In the genomic region with DNA sequence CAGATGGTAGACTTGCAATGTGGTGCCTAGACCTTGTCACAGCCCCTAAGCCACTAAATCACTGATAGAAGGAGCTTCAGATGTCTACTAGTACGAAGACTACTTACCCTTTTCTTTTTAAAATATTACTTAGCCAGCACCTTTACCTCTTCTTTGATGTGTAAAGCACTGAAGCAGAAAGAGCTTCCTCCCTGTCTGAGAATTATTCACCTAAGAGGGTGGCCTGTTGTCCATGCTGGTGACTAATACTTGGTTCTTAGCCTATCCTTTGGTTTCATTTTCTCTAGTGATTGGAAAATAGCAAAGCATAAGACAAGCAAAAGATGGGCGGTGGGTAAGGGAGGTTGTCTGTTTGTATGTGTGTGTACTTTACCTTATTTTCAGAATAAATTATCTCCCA, we compare ENCODE assay signal across 21 cellular contexts.
DNase-seq lines count a peak whose midpoint lies in the region; ATAC-seq and TF ChIP-seq lines count a peak whose summit lies in the region.
"Had no signal": no experiment of that assay in that cellular context is flagged by ENCODE, and none has a peak within 500 bp of the region (broad histone marks: within the 10 kb centered on the region; RNA-seq: fewer than 3 reads in every experiment).

No MANE protein-coding gene starts in this region.

- in situ Hi-C loops in GM23248 (cut with MboI) = no loop called here

- H3K27ac ChIP-seq in GM23248 (peak overlapping the region; percentile 91), PC-3 (ENCODE audit: low read length) (no peak overlapping the region)
- H3K27ac ChIP-seq: sigmoid colon, SJCRH30, testis had no signal

- CTCF ChIA-PET in PC-3 (lab: Charles Lee) = no interaction called here

- ATAC-seq in PC-3 (no peak), GM18861 (IDR thresholded peaks at IDR 0.05; ENCODE audit: unreplicated experiment) (no peak), GM19023 (IDR thresholded peaks at IDR 0.05; ENCODE audit: unreplicated experiment) (no peak)
- ATAC-seq: activated CD8-positive, alpha-beta T cell treated with anti-CD3 and anti-CD28 coated beads for 36 hours; activated T-cell treated with anti-CD3 and anti-CD28 coated beads, Interleukin-2, amount 50 U/mL, for 4 hours; stimulated activated memory B cell treated with anti-CD40 and anti-IgM and Interleukin-4, amounts not matched to agents 10 μg/mL and 1 μg/mL and 100 μg/mL, for 72 hours had no signal

- BruUV-seq in PC-3 (replicated peaks; lab: Mats Ljungman, UMichigan) = no TSS peak

- WGBS in GM23248 (ENCODE audit: low coverage in 1 of 2, low lambda C conversion rate in 2 of 2, missing lambda C conversion rate in 2 of 2), 2 experiments = 45 to 57% methylated on average over 2 of the region's 2 CpGs

- POLR2A ChIA-PET in PC-3 (lab: Charles Lee; ENCODE audit: unreplicated experiment) = no interaction called here

- H3K27me3 ChIP-seq in GM23248 (replicated peaks; ENCODE audit: insufficient read depth) (no peaks in the 10 kb centered on the region), PC-3 (ENCODE audit: low read length) (peaks cover 16% of the 10 kb centered on the region)
- H3K27me3 ChIP-seq: sigmoid colon, SJCRH30, testis had no signal

- H3K79me2 ChIP-seq in GM23248 (ENCODE audit: insufficient read depth) (no peaks in the 10 kb centered on the region), PC-3 (ENCODE audit: low read length) (no peaks in the 10 kb centered on the region)

- H4K20me1 ChIP-seq in GM23248 (ENCODE audit: insufficient read depth) (no peaks in the 10 kb centered on the region), PC-3 (ENCODE audit: low read length) (no peaks in the 10 kb centered on the region)

- H3K9me3 ChIP-seq in GM23248 (ENCODE audit: low read depth) = no peaks in the 10 kb centered on the region
- H3K9me3 ChIP-seq in PC-3 (ENCODE audit: low read length) = no peaks in the 10 kb centered on the region
- H3K9me3 ChIP-seq: sigmoid colon, SJCRH30, testis had no signal

- no peaks in the 10 kb centered on the region for H3K9me2 ChIP-seq in GM23248 (ENCODE audit: insufficient read depth)
- no peaks in the 10 kb centered on the region for H3K9me2 ChIP-seq in PC-3 (replicated peaks; ENCODE audit: low read length)

- intact Hi-C loops in PC-3 (cut with micrococcal nuclease) = no loop called here

- no peak overlapping the region for H3K9ac ChIP-seq in GM23248
- H3K9ac ChIP-seq in PC-3 (ENCODE audit: low read length) = no peak overlapping the region

- peak overlapping the region; percentile 50; the same call in 1 of the 2 replicates for H2AFZ ChIP-seq in GM23248
- no peak overlapping the region for H2AFZ ChIP-seq in PC-3 (ENCODE audit: low read length)

- H3K4me3 ChIP-seq in GM23248 (no peak overlapping the region), PC-3 (ENCODE audit: low read length) (no peak overlapping the region), epithelial cell of proximal tubule (ENCODE audit: low read depth, low read length) (no peak overlapping the region)
- H3K4me3 ChIP-seq: sigmoid colon, SJCRH30, testis had no signal

- peak; percentile 64 for DNase-seq in Daoy (ENCODE audit: low read depth)
- DNase-seq in GM23248 = peak; percentile 65
- DNase-seq in PC-3 = peak; percentile 41
- peak; percentile 65 for DNase-seq in epithelial cell of proximal tubule (ENCODE audit: low read depth)
- DNase-seq in activated T-cell treated with anti-CD3 and anti-CD28 coated beads, Interleukin-2, amount 50 U/mL, for 48 hours = no peak
- DNase-seq in dermis blood vessel endothelial cell = no peak
- DNase-seq: activated CD8-positive, alpha-beta T cell treated with anti-CD3 and anti-CD28 coated beads for 36 hours; activated naive CD4-positive, alpha-beta T cell treated with anti-CD3 and anti-CD28 coated beads, Interleukin-2, amount 10 ng/mL, durations not matched to agents 7 days and 5 days; activated T-cell treated with anti-CD3 and anti-CD28 coated beads, Interleukin-2, amount 50 U/mL, for 4 hours; CD4-positive, alpha-beta memory T cell; DND-41; islet precursor cell; NCI-H1417; OCI-M1; sigmoid colon; SJCRH30; T-helper 9 cell; testis had no signal

- H3K4me2 ChIP-seq in GM23248 (ENCODE audit: unreplicated experiment) = no peak overlapping the region
- H3K4me2 ChIP-seq in PC-3 (ENCODE audit: low read length) = 0 out of 2 replicates have a peak overlapping the region, but pooled peaks have one; percentile 38

- TF ChIP-seq CTCF in PC-3 (conservative IDR thresholded peaks at IDR 0.05; ENCODE audit: low read depth, low read length) = no peak
- TF ChIP-seq CTCF in epithelial cell of proximal tubule (conservative IDR thresholded peaks at IDR 0.05; ENCODE audit: low read depth, low read length) = no peak

- H3K36me3 ChIP-seq in GM23248 (ENCODE audit: low read depth) = no peaks in the 10 kb centered on the region
- no peaks in the 10 kb centered on the region for H3K36me3 ChIP-seq in PC-3 (ENCODE audit: low read depth, low read length)
- H3K36me3 ChIP-seq: sigmoid colon, SJCRH30 had no signal

- H3F3A ChIP-seq in GM23248 (ENCODE audit: insufficient read depth) (peaks cover 33% of the 10 kb centered on the region), PC-3 (ENCODE audit: low read length, unreplicated experiment) (no peaks in the 10 kb centered on the region)

- peaks cover 42% of the 10 kb centered on the region for H3K4me1 ChIP-seq in GM23248 (ENCODE audit: insufficient read depth)
- no peaks in the 10 kb centered on the region for H3K4me1 ChIP-seq in PC-3 (ENCODE audit: insufficient read depth, low read length)
- H3K4me1 ChIP-seq: sigmoid colon, SJCRH30, testis had no signal

Comparison
In these comparisons a context has a peak if more than half of its experiments do, and no peak if none do; other contexts are left out.
1. DNase-seq: peak in Daoy (single experiment), GM23248 (single experiment), PC-3 (single experiment) and epithelial cell of proximal tubule (single experiment); none in activated T-cell treated with anti-CD3 and anti-CD28 coated beads, Interleukin-2, amount 50 U/mL, for 48 hours (0 of 2) and dermis blood vessel endothelial cell (single experiment).